In the genomic region with DNA sequence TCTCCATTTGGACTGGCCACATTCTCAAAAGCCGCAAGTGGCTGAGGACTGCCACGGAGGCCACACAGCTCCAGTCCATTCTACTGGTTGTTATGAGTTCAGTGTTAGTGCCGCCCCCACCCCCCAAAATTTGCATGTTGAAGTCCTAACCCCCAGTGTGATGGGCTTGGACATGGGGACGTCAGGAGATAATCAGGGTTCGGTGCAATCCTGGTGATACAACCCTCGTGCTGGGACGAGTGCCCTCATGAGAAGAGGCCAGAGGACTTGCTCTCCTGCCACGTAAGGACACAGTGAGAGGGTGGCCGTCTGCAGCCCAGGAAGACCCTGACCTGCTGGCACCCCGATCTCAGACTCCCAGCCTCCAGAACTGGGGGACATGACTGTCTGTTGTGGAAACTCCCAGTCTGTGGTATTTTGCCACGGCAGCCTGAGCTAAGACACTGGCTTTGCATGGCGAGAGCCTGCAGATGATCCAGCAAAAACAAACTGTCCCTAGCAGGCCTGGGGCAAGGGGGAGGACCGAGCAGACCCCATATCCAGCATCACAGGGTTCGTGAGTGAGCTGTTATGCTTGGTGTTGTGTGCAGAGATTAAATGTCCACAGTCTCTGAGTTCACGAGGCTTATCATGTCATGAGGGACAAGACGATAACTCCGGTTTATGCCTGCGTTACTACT, we compare ENCODE assay signal across 19 cellular contexts.
"Had no signal": no experiment of that assay in that cellular context is flagged by ENCODE, and none has a peak within 500 bp of the region (broad histone marks: within the 10 kb centered on the region; RNA-seq: fewer than 3 reads in every experiment).

No MANE protein-coding gene starts in this region.

- H3K36me3 Mint-ChIP-seq: naive thymus-derived CD8-positive, alpha-beta T cell had no signal

- H3K79me2 ChIP-seq: parathyroid adenoma had no signal

- H3K36me3 ChIP-seq: esophagus muscularis mucosa, gastrocnemius medialis, heart right ventricle, tibial artery, upper lobe of left lung, uterus had no signal

- H3K9me3 Mint-ChIP-seq: dendritic cell treated with granulocyte-macrophage colony-stimulating factor and Interleukin-4, amounts not matched to agents 40 ng/mL and 50 ng/mL, for 4 days; effector memory CD8-positive, alpha-beta T cell; naive thymus-derived CD8-positive, alpha-beta T cell had no signal

- H3K9me3 ChIP-seq: esophagus muscularis mucosa, gastrocnemius medialis, heart right ventricle, mucosa of descending colon, tibial artery, upper lobe of left lung, uterus had no signal

- H3K4me3 Mint-ChIP-seq: effector memory CD8-positive, alpha-beta T cell; naive thymus-derived CD8-positive, alpha-beta T cell; neural crest cell had no signal

- H3K4me1 ChIP-seq: upper lobe of left lung, uterus had no signal

- H3K27ac ChIP-seq: epithelial cell of prostate, upper lobe of left lung had no signal

- H3K27ac Mint-ChIP-seq: dendritic cell treated with granulocyte-macrophage colony-stimulating factor and Interleukin-4, amounts not matched to agents 40 ng/mL and 50 ng/mL, for 4 days had no signal

- DNase-seq: effector memory CD8-positive, alpha-beta T cell; gastrocnemius medialis; heart right ventricle; hypothalamus; kidney glomerular epithelial cell; mucosa of descending colon; naive thymus-derived CD8-positive, alpha-beta T cell; nucleus accumbens; stimulated activated CD4-positive, alpha-beta T cell treated with anti-CD3 and anti-CD28 coated beads, Interleukin-12 subunit alpha, Interleukin-12 subunit beta, amount 100 ng/mL, for 4 hours; stimulated activated naive CD8-positive, alpha-beta T cell treated with anti-CD3 and anti-CD28 coated beads, Interleukin-15, Interleukin-2, amounts not matched to agents 100 U/mL and 50 U/mL, for 24 hours; tibial artery; upper lobe of left lung; uterus had no signal

- H2AFZ ChIP-seq: parathyroid adenoma had no signal

- H3K4me3 ChIP-seq: esophagus muscularis mucosa, gastrocnemius medialis, heart right ventricle, mucosa of descending colon, tibial artery, upper lobe of left lung, uterus had no signal

- H3K9ac ChIP-seq: parathyroid adenoma had no signal

- H3K27me3 ChIP-seq: gastrocnemius medialis, upper lobe of left lung, uterus had no signal

- ATAC-seq: effector memory CD8-positive, alpha-beta T cell; gastrocnemius medialis; heart right ventricle; mucosa of descending colon; naive thymus-derived CD8-positive, alpha-beta T cell; sciatic nerve had no signal
